ENCODE assay signal across 1 cellular context in genomic region chr1:177567393-177567792, GRCh38.
TF ChIP-seq lines count a peak whose summit lies in the region.

No MANE protein-coding gene starts in this region.

TF ChIP-seq in IMR-90, 13 proteins besides CTCF, POLR2A, EP300 and RAD21:
- TF ChIP-seq BHLHE40 (IDR thresholded peaks at IDR 0.05; ENCODE audit: low read depth, low read length) (no peak), USF2 (IDR thresholded peaks at IDR 0.05; ENCODE audit: low read depth, low read length) (no peak), FOS (IDR thresholded peaks at IDR 0.05; ENCODE audit: low read depth, low read length) (no peak), MAZ (IDR thresholded peaks at IDR 0.05; ENCODE audit: borderline replicate concordance, low read depth, low read length) (no peak), MAFK (IDR thresholded peaks at IDR 0.05; ENCODE audit: low read depth, low read length) (no peak), NFE2L2 (IDR thresholded peaks at IDR 0.05; ENCODE audit: low read depth, low read length) (no peak), RFX5 (IDR thresholded peaks at IDR 0.05; ENCODE audit: low read depth, low read length) (no peak), CHD1 (IDR thresholded peaks at IDR 0.05; ENCODE audit: low read depth, low read length) (no peak), CEBPB (IDR thresholded peaks at IDR 0.05; ENCODE audit: low read depth, low read length) (no peak), MXI1 (IDR thresholded peaks at IDR 0.05; ENCODE audit: borderline replicate concordance, low read depth, low read length) (no peak)
